12 cellular contexts compared by ENCODE assay signal in genomic region chr5:59698774-59699173, GRCh38.
"Had no signal": no experiment of that assay in that cellular context is flagged by ENCODE, and none has a peak within 500 bp of the region (broad histone marks: within the 10 kb centered on the region; RNA-seq: fewer than 3 reads in every experiment).

No MANE protein-coding gene starts in this region.

- H3K4me1 ChIP-seq: breast epithelium had no signal

- ATAC-seq: activated T-cell treated with anti-CD3 and anti-CD28 coated beads, Interleukin-2, amount 50 U/mL, for 4 hours; left ventricle myocardium superior; pancreas had no signal

- H3K27ac ChIP-seq: breast epithelium, pancreas had no signal

- H3K36me3 ChIP-seq: breast epithelium, pancreas had no signal

- H3K27me3 ChIP-seq: breast epithelium, pancreas had no signal

- H3K4me3 ChIP-seq: breast epithelium, pancreas had no signal

- DNase-seq: activated CD4-positive, alpha-beta memory T cell treated with anti-CD3 and anti-CD28 coated beads for 36 hours; activated gamma-delta T cell treated with Interleukin-2 at 50 U/mL for 16 hours; activated naive CD8-positive, alpha-beta T cell treated with anti-CD3 and anti-CD28 coated beads for 36 hours; activated T-cell treated with anti-CD3 and anti-CD28 coated beads, Interleukin-2, amount 50 U/mL, for 4 hours; endodermal cell; erythroblast; kidney; left ventricle myocardium superior; pancreas; stimulated activated CD4-positive, alpha-beta T cell treated with anti-CD3 and anti-CD28 coated beads, Interleukin-4, amount 100 ng/mL, for 1 hour; stimulated activated CD8-positive, alpha-beta memory T cell treated with anti-CD3 and anti-CD28 coated beads, Interleukin-4, amount 100 ng/mL, for 48 hours had no signal

- H3K9me3 ChIP-seq: breast epithelium, pancreas had no signal
